16 cellular contexts compared by ENCODE assay signal in the genomic region with DNA sequence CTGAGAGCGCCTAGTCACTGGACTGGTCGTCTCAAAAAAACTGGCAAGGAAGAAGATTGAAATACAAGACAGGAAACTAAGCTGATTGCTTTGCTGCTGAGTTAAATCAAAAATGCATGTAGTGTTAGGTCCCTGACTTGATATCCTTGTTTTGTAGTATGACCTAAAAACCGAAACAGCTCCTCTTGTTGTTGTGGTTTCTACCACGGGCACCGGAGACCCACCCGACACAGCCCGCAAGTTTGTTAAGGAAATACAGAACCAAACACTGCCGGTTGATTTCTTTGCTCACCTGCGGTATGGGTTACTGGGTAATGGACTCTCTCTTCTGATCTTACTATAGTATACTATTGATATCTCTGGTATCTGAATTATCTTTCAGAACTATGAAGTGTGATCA. TPM values are rescaled to one million over a fixed set of nuclear protein-coding genes. Genes with fewer than 3 reads are reported as not detected.
DNase-seq lines count a peak whose midpoint lies in the region; ATAC-seq and TF ChIP-seq lines count a peak whose summit lies in the region.
"Had no signal": no experiment of that assay in that cellular context is flagged by ENCODE, and none has a peak within 500 bp of the region (broad histone marks: within the 10 kb centered on the region; RNA-seq: fewer than 3 reads in every experiment).

No MANE protein-coding gene starts in this region.

- intact Hi-C loops in activated T-helper 2 cell treated with anti-CD3 and anti-CD28 coated beads, Interferon-gamma antibody, Interleukin-2, Interleukin-4, amounts not matched to agents 10 μg/mL and 5 μg/mL and 100 μg/mL, durations not matched to agents 14 hours and 24 hours and 36 hours (cut with micrococcal nuclease) = loop anchor here (10.0 kb wide), 1 partner anchor 1378 kb away; no protein-coding TSS in a partner anchor
- intact Hi-C loops in heart right ventricle (cut with DNase I) = no loop called here

- no peak for DNase-seq in activated T-cell treated with anti-CD3 and anti-CD28 coated beads, Interleukin-2, amount 50 U/mL, for 4 hours
- DNase-seq in activated T-cell treated with anti-CD3 and anti-CD28 coated beads for 4 hours (no peak), NCI-H526 treated with DMSO at 0.1 percent for 48 hours (lab: John Stamatoyannopoulos, UW) (peak; percentile 59), UCSD-AML1 (lab: John Stamatoyannopoulos, UW; ENCODE audit: unreplicated experiment) (no peak), heart right ventricle (no peak)
- peak; percentile 36 for DNase-seq in activated T-helper 2 cell treated with anti-CD3 and anti-CD28 coated beads, Interferon-gamma antibody, Interleukin-2, Interleukin-4, amounts not matched to agents 10 μg/mL and 5 μg/mL and 100 μg/mL, durations not matched to agents 14 hours and 24 hours and 36 hours (ENCODE audit: low spot score)
- DNase-seq in stimulated activated CD8-positive, alpha-beta memory T cell treated with anti-CD3 and anti-CD28 coated beads, Interleukin-7, amount 100 ng/mL, for 24 hours (ENCODE audit: low read depth) = peak; percentile 20
- DNase-seq: DMS153, lower lobe of right lung, NCI-H187, NCI-H524 treated with DMSO at 0.1 percent for 48 hours had no signal

- peaks cover 49% of the 10 kb centered on the region for H3K36me3 Mint-ChIP-seq in activated T-cell treated with anti-CD3 and anti-CD28 coated beads, Interleukin-2, amount 50 U/mL, for 4 hours (ENCODE audit: insufficient read depth)
- H3K36me3 Mint-ChIP-seq in activated T-helper 2 cell treated with anti-CD3 and anti-CD28 coated beads, Interferon-gamma antibody, Interleukin-2, Interleukin-4, amounts not matched to agents 10 μg/mL and 5 μg/mL and 100 μg/mL, durations not matched to agents 14 hours and 24 hours and 36 hours (ENCODE audit: low read depth) = peaks cover 73% of the 10 kb centered on the region

- peaks cover 2 to 47% (median 18%) of the 10 kb centered on the region in 9 donors for H3K4me1 ChIP-seq in heart right ventricle

- no peaks in the 10 kb centered on the region for H3K27me3 ChIP-seq in heart right ventricle

- H3K36me3 ChIP-seq in heart right ventricle = peaks cover 0 to 68% (median 22%) of the 10 kb centered on the region in 9 donors

- no peaks in the 10 kb centered on the region for H3K9me3 Mint-ChIP-seq in activated T-cell treated with anti-CD3 and anti-CD28 coated beads, Interleukin-2, amount 50 U/mL, for 4 hours
- H3K9me3 Mint-ChIP-seq in activated T-helper 2 cell treated with anti-CD3 and anti-CD28 coated beads, Interferon-gamma antibody, Interleukin-2, Interleukin-4, amounts not matched to agents 10 μg/mL and 5 μg/mL and 100 μg/mL, durations not matched to agents 14 hours and 24 hours and 36 hours = no peaks in the 10 kb centered on the region

- H3K4me3 ChIP-seq in heart right ventricle = no peak overlapping the region
- H3K4me3 ChIP-seq: A549, lower lobe of right lung had no signal

- WGBS in heart right ventricle, 2 donors = 69 to 83% methylated on average over 9 of the region's 9 CpGs

- peaks cover 72% of the 10 kb centered on the region for H3K4me1 Mint-ChIP-seq in activated T-cell treated with anti-CD3 and anti-CD28 coated beads, Interleukin-2, amount 50 U/mL, for 4 hours (ENCODE audit: low read depth)
- peaks cover 60% of the 10 kb centered on the region for H3K4me1 Mint-ChIP-seq in activated T-helper 2 cell treated with anti-CD3 and anti-CD28 coated beads, Interferon-gamma antibody, Interleukin-2, Interleukin-4, amounts not matched to agents 10 μg/mL and 5 μg/mL and 100 μg/mL, durations not matched to agents 14 hours and 24 hours and 36 hours (ENCODE audit: low read depth)

- ATAC-seq in activated T-cell treated with anti-CD3 and anti-CD28 coated beads, Interleukin-2, amount 50 U/mL, for 4 hours = peak in 1 of 2 donors; percentile 2
- ATAC-seq in heart right ventricle (no peak), HG03108 (IDR thresholded peaks at IDR 0.05; ENCODE audit: unreplicated experiment) (no peak)
- ATAC-seq: A549, lower lobe of right lung, sciatic nerve had no signal

- H3K27ac ChIP-seq in heart right ventricle = no peak overlapping the region
- H3K27ac ChIP-seq: A549, lower lobe of right lung had no signal

- no peaks in the 10 kb centered on the region for H3K27me3 Mint-ChIP-seq in activated T-cell treated with anti-CD3 and anti-CD28 coated beads, Interleukin-2, amount 50 U/mL, for 4 hours (ENCODE audit: low read depth)
- H3K27me3 Mint-ChIP-seq in activated T-helper 2 cell treated with anti-CD3 and anti-CD28 coated beads, Interferon-gamma antibody, Interleukin-2, Interleukin-4, amounts not matched to agents 10 μg/mL and 5 μg/mL and 100 μg/mL, durations not matched to agents 14 hours and 24 hours and 36 hours (ENCODE audit: low read depth) = no peaks in the 10 kb centered on the region

- H3K9me3 ChIP-seq in heart right ventricle = no peaks in the 10 kb centered on the region
- H3K9me3 ChIP-seq: A549, lower lobe of right lung had no signal

- peak overlapping the region; percentile 6 for H3K27ac Mint-ChIP-seq in activated T-helper 2 cell treated with anti-CD3 and anti-CD28 coated beads, Interferon-gamma antibody, Interleukin-2, Interleukin-4, amounts not matched to agents 10 μg/mL and 5 μg/mL and 100 μg/mL, durations not matched to agents 14 hours and 24 hours and 36 hours

- no peak for TF ChIP-seq CTCF in heart right ventricle (IDR thresholded peaks at IDR 0.05)

- peak overlapping the region; percentile 97 for H3K4me3 Mint-ChIP-seq in activated T-cell treated with anti-CD3 and anti-CD28 coated beads, Interleukin-2, amount 50 U/mL, for 4 hours
- peak overlapping the region; percentile 19 for H3K4me3 Mint-ChIP-seq in activated T-helper 2 cell treated with anti-CD3 and anti-CD28 coated beads, Interferon-gamma antibody, Interleukin-2, Interleukin-4, amounts not matched to agents 10 μg/mL and 5 μg/mL and 100 μg/mL, durations not matched to agents 14 hours and 24 hours and 36 hours (ENCODE audit: low read depth)

RNA-seq across cellular contexts. Expression of a gene that starts 4.3 kb away (rescaled TPM):
- 10 to 100 TPM; 57.2 to 64.8 (median 57.9) TPM for total RNA-seq in activated T-cell treated with anti-CD3 and anti-CD28 coated beads, Interleukin-2, amount 50 U/mL, for 4 hours
- 61.9 and 71.4 TPM in 2 replicates for total RNA-seq in activated T-helper 2 cell treated with anti-CD3 and anti-CD28 coated beads, Interferon-gamma antibody, Interleukin-2, Interleukin-4, amounts not matched to agents 10 μg/mL and 5 μg/mL and 100 μg/mL, durations not matched to agents 14 hours and 24 hours and 36 hours
- 10 to 100 TPM; 25.9 to 39.6 (median 30.2) TPM for total RNA-seq in heart right ventricle
- polyA plus RNA-seq in heart right ventricle = 10 to 100 TPM; 11.8 to 12.4 TPM

RNA-seq across cellular contexts. Expression of a gene that starts 4.4 kb away (rescaled TPM):
- 10 to 100 TPM; 18.2 to 22.5 (median 19.8) TPM for total RNA-seq in activated T-cell treated with anti-CD3 and anti-CD28 coated beads, Interleukin-2, amount 50 U/mL, for 4 hours
- 11.6 and 12.7 TPM in 2 replicates for total RNA-seq in activated T-helper 2 cell treated with anti-CD3 and anti-CD28 coated beads, Interferon-gamma antibody, Interleukin-2, Interleukin-4, amounts not matched to agents 10 μg/mL and 5 μg/mL and 100 μg/mL, durations not matched to agents 14 hours and 24 hours and 36 hours
- 1 to 10 TPM; 3.1 to 5.8 (median 5.0) TPM for total RNA-seq in heart right ventricle
- polyA plus RNA-seq in heart right ventricle = 10 to 100 TPM in 1 of 2 donors, 1 to 10 TPM in 1; 5.2 to 24.7 TPM

RNA-seq across cellular contexts. Expression of a gene that starts 22.3 kb away (rescaled TPM):
- total RNA-seq in activated T-cell treated with anti-CD3 and anti-CD28 coated beads, Interleukin-2, amount 50 U/mL, for 4 hours = not detected
- total RNA-seq in activated T-helper 2 cell treated with anti-CD3 and anti-CD28 coated beads, Interferon-gamma antibody, Interleukin-2, Interleukin-4, amounts not matched to agents 10 μg/mL and 5 μg/mL and 100 μg/mL, durations not matched to agents 14 hours and 24 hours and 36 hours = not detected in 2 replicates
- total RNA-seq in heart right ventricle = under 1 TPM in 1 of 10 donors, not detected in 9; 0.26 TPM
- under 1 TPM in 1 of 2 donors, not detected in 1; 0.03 TPM for polyA plus RNA-seq in heart right ventricle
- total RNA-seq: dermis microvascular lymphatic vessel endothelial cell, RPMI7951 had no signal

Comparison
In these comparisons a context has a peak if more than half of its experiments do, and no peak if none do; other contexts are left out.
1. DNase-seq: peak in NCI-H526 treated with DMSO at 0.1 percent for 48 hours (single experiment), activated T-helper 2 cell treated with anti-CD3 and anti-CD28 coated beads, Interferon-gamma antibody, Interleukin-2, Interleukin-4, amounts not matched to agents 10 μg/mL and 5 μg/mL and 100 μg/mL, durations not matched to agents 14 hours and 24 hours and 36 hours (single experiment) and stimulated activated CD8-positive, alpha-beta memory T cell treated with anti-CD3 and anti-CD28 coated beads, Interleukin-7, amount 100 ng/mL, for 24 hours (single experiment); none in activated T-cell treated with anti-CD3 and anti-CD28 coated beads, Interleukin-2, amount 50 U/mL, for 4 hours (single experiment), activated T-cell treated with anti-CD3 and anti-CD28 coated beads for 4 hours (single experiment), UCSD-AML1 (single experiment) and heart right ventricle (0 of 2).